27 cellular contexts compared by ENCODE assay signal in the genomic region with DNA sequence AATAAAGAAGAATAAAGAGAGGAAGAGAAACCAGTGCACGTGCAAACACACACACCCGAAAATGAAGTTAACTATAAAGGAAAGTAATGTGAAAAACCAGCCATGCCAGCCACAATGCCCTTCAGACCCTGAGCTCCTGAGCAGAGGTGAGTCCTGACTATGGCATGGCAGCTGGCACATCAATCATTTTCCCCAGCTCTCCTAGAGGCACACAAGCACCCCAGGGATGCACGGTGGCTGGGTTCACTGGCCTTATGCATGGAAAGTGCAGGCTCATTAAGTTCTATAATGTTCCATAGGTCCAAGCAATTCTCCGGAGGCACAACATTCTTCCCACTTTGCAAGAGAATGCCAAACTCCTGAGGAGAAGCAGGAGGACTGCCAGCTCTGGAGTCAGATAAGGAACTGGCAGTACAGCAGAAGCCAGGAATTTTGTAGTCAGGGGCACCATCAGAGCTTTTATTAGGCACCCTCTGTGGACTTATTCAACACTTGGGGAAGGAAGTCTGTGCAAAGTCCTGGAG.
A peak's percentile ranks its signal among the peaks of the same experiment; 100 is the strongest.
DNase-seq lines count a peak whose midpoint lies in the region; ATAC-seq lines count a peak whose summit lies in the region.
"Had no signal": no experiment of that assay in that cellular context is flagged by ENCODE, and none has a peak within 500 bp of the region (broad histone marks: within the 10 kb centered on the region; RNA-seq: fewer than 3 reads in every experiment).

No MANE protein-coding gene starts in this region.

- ATAC-seq in left ventricle myocardium superior (peak; percentile 92), left colon (no peak), GM18870 (IDR thresholded peaks at IDR 0.05; ENCODE audit: unreplicated experiment) (no peak), HG02970 (IDR thresholded peaks at IDR 0.05; ENCODE audit: low FRiP score, unreplicated experiment) (no peak)
- ATAC-seq: mucosa of descending colon, natural killer cell had no signal

- intact Hi-C loops in left ventricle myocardium superior (cut with micrococcal nuclease) (no loop called here), left colon (cut with DNase I, micrococcal nuclease) (no loop called here)

- H3K9me3 ChIP-seq in MG63: no peaks in the 10 kb centered on the region
- H3K9me3 ChIP-seq: mucosa of descending colon, prostate gland, sigmoid colon had no signal

- no peak overlapping the region for H3K4me3 ChIP-seq in MG63
- H3K4me3 ChIP-seq: mucosa of descending colon, prostate gland, sigmoid colon had no signal

- DNase-seq in G401 (ENCODE audit: low spot score): peak; percentile 85
- DNase-seq in MG63: peak; percentile 32
- peak; percentile 7 for DNase-seq in RPMI8226
- peak; percentile 26 for DNase-seq in left ventricle myocardium superior
- DNase-seq in left colon: no peak
- DNase-seq in activated T-cell treated with anti-CD3 and anti-CD28 coated beads, Interleukin-2, amount 50 U/mL, for 1 hour: no peak
- DNase-seq: activated CD4-positive, alpha-beta memory T cell treated with anti-CD3 and anti-CD28 coated beads, Interleukin-2, amount 10 ng/mL, durations not matched to agents 7 days and 5 days; activated CD4-positive, alpha-beta T cell treated with anti-CD3 and anti-CD28 coated beads for 1 hour; activated CD8-positive, alpha-beta memory T cell treated with anti-CD3 and anti-CD28 coated beads, Interleukin-2, amount 50 U/mL, for 4 hours; activated naive CD4-positive, alpha-beta T cell treated with anti-CD3 and anti-CD28 coated beads, Interleukin-2, amount 10 ng/mL, durations not matched to agents 7 days and 5 days; brain microvascular endothelial cell; CD8-positive, alpha-beta memory T cell; mammary epithelial cell; mucosa of descending colon; natural killer cell; NCI-H2029 treated with DMSO at 0.1 percent for 48 hours; NCI-H345; NCI-H748 treated with DMSO at 0.1 percent for 48 hours; nucleus accumbens; SHP77; sigmoid colon; stimulated activated CD4-positive, alpha-beta T cell treated with anti-CD3 and anti-CD28 coated beads, Interleukin-4, amount 100 ng/mL, for 24 hours; T-helper 2 cell; trophoblast cell had no signal

- in situ Hi-C loops in G401 (cut with HindIII; ENCODE audit: low sequenced_read_pairs): no loop called here

- no peaks in the 10 kb centered on the region for H3K27me3 ChIP-seq in MG63
- H3K27me3 ChIP-seq: brain microvascular endothelial cell, sigmoid colon had no signal

- no peaks in the 10 kb centered on the region for H3K36me3 ChIP-seq in MG63
- H3K36me3 ChIP-seq: brain microvascular endothelial cell, prostate gland, sigmoid colon had no signal

Comparison
In these comparisons a context has a peak if more than half of its experiments do, and no peak if none do; other contexts are left out.
1. DNase-seq: peak in G401 (single experiment), MG63 (single experiment), RPMI8226 (single experiment) and left ventricle myocardium superior (single experiment); none in left colon (0 of 2) and activated T-cell treated with anti-CD3 and anti-CD28 coated beads, Interleukin-2, amount 50 U/mL, for 1 hour (single experiment).